8 cellular contexts compared by ENCODE assay signal in genomic region chr17:31517524-31517923, GRCh38.
A peak's percentile ranks its signal among the peaks of the same experiment; 100 is the strongest.
DNase-seq lines count a peak whose midpoint lies in the region; ATAC-seq, FAIRE-seq and TF ChIP-seq lines count a peak whose summit lies in the region.

No MANE protein-coding gene starts in this region.

- no peaks in the 10 kb centered on the region for H3K9me1 ChIP-seq in K562 (ENCODE audit: control insufficient read depth, insufficient read depth, low read length)

- no peak overlapping the region for H3K18ac ChIP-seq in mesendoderm (ENCODE audit: low read length)

- TF ChIP-seq RAD21 in K562 (CRISPR knock-in tag; conservative IDR thresholded peaks at IDR 0.05 in 1 of 2, IDR thresholded peaks at IDR 0.05 in 1 of 2) = peak; percentile 70 to 88

- no TSS peak for BruUV-seq in K562 (replicated peaks; lab: Mats Ljungman, UMichigan)

- H3K36me3 ChIP-seq in K562 (ENCODE audit: control insufficient read depth, insufficient read depth, low read length) (no peaks in the 10 kb centered on the region), mesendoderm (ENCODE audit: control insufficient read depth, insufficient read depth, low read length) (no peaks in the 10 kb centered on the region)

- DNase-seq in NCI-H146 (lab: John Stamatoyannopoulos, UW) (peak; percentile 20), NCI-H146 treated with DMSO at 0.1 percent for 48 hours (lab: John Stamatoyannopoulos, UW; ENCODE audit: unreplicated experiment) (no peak), HT-29 (ENCODE audit: low spot score) (peak; percentile 64), K562 (ENCODE audit: extremely low read depth in 1 of 4, low spot score in 3 of 4) (peak in 3 of 4 experiments; percentile 49 to 63 (median 58)), mesendoderm (peak; percentile 75), ecto neural progenitor cell (ENCODE audit: low spot score) (no peak)

- H3K27ac ChIP-seq in K562 (ENCODE audit: extremely low read depth, low read depth, low read length) = no peak overlapping the region
- H3K27ac ChIP-seq in mesendoderm (ENCODE audit: low read depth, low read length) = no peak overlapping the region

- no peak for TF ChIP-seq POLR2A in K562 (conservative IDR thresholded peaks at IDR 0.05)

- H2BK15ac ChIP-seq in mesendoderm (replicated peaks; ENCODE audit: low read depth) = no peak overlapping the region

- no peaks in the 10 kb centered on the region; the same call in 1 of the 2 replicates for H4K20me1 ChIP-seq in K562 (replicated peaks; ENCODE audit: control insufficient read depth, insufficient read depth, low read length)

- intact Hi-C loops in K562 (cut with micrococcal nuclease) = loop anchor here (1.0 to 5.0 kb wide), 3 partner anchors 80 to 500 kb away; no protein-coding TSS in a partner anchor

- no peak overlapping the region for H3K4me3 ChIP-seq in K562
- H3K4me3 ChIP-seq in mesendoderm (ENCODE audit: low read length) = no peak overlapping the region

- CTCF ChIA-PET in K562 (lab: Yijun Ruan, JAX; ENCODE audit: low intra/inter-chr PET ratio) = interaction anchor here (0.7 to 3.5 kb wide), 4 partner anchors 80 to 324 kb away, joined by 3 to 29 read pairs (median 3); no protein-coding TSS in a partner anchor

- POLR2A ChIA-PET in K562 (lab: Yijun Ruan, JAX) = interaction anchor here (0.6 to 1.4 kb wide), 5 partner anchors 8 to 49 kb away, joined by 3 to 6 read pairs (median 3); no protein-coding TSS in a partner anchor

- H3K27me3 ChIP-seq in K562 (ENCODE audit: control insufficient read depth in 2 of 2, insufficient read depth in 2 of 2, low read length in 2 of 2) (no peaks in the 10 kb centered on the region), mesendoderm (ENCODE audit: insufficient read depth, low read length, poor library complexity) (no peaks in the 10 kb centered on the region)

- in situ Hi-C loops in K562 (cut with MboI) = no loop called here

- no peak for TF ChIP-seq EP300 in K562 (IDR thresholded peaks at IDR 0.05; ENCODE audit: low read length)

- H3K79me1 ChIP-seq in mesendoderm (ENCODE audit: low read length) = no peaks in the 10 kb centered on the region

- H3K4me2 ChIP-seq in K562 (ENCODE audit: insufficient read depth, low read length) (no peak overlapping the region), mesendoderm (ENCODE audit: low read length) (no peak overlapping the region)

- H3K56ac ChIP-seq in mesendoderm (ENCODE audit: low read length) = no peak overlapping the region

- H2BK5ac ChIP-seq in mesendoderm (ENCODE audit: low read length) = no peak overlapping the region

- H3K9me3 ChIP-seq in K562 (replicated peaks; ENCODE audit: control insufficient read depth, insufficient read depth, low read depth, low read length) = no peaks in the 10 kb centered on the region

- H2AK5ac ChIP-seq in mesendoderm (ENCODE audit: low read length) = no peak overlapping the region

- TF ChIP-seq CTCF in K562 (IDR thresholded peaks at IDR 0.05 in 2 of 3, conservative IDR thresholded peaks at IDR 0.05 in 1 of 3; ENCODE audit: insufficient read depth in 2 of 3, low read depth in 1 of 3, low read length in 3 of 3) = peak; percentile 63 to 73 (median 66)

- ATAC-seq in K562 (peak; percentile 68), GM21619 (IDR thresholded peaks at IDR 0.05; ENCODE audit: unreplicated experiment) (no peak), GM19035 (IDR thresholded peaks at IDR 0.05; ENCODE audit: unreplicated experiment) (no peak)

- H2BK120ac ChIP-seq in mesendoderm (ENCODE audit: low read depth, low read length) = no peak overlapping the region

- H3K9ac ChIP-seq in K562 (ENCODE audit: insufficient read depth in 1 of 2, low read depth in 2 of 2, low read length in 2 of 2) (no peak overlapping the region), mesendoderm (ENCODE audit: low read length) (no peak overlapping the region)

- H4K8ac ChIP-seq in mesendoderm (ENCODE audit: low read depth, low read length) = no peak overlapping the region

- H3K23ac ChIP-seq in mesendoderm (ENCODE audit: low read length) = no peak overlapping the region

- H3K79me2 ChIP-seq in K562 (ENCODE audit: control insufficient read depth, insufficient read depth, low read length) (no peaks in the 10 kb centered on the region), mesendoderm (ENCODE audit: control insufficient read depth, insufficient read depth, low read length) (no peaks in the 10 kb centered on the region)

- no peak overlapping the region for H3K4ac ChIP-seq in mesendoderm (ENCODE audit: low read depth, low read length)

- WGBS in K562 (ENCODE audit: insufficient coverage, low coverage, missing lambda C conversion rate) = 19% methylated on average over 11 of the region's 11 CpGs
- WGBS in mesendoderm (ENCODE audit: extremely low coverage, insufficient coverage, low lambda C conversion rate) = no CpG with 5 or more reads among the region's 11 CpGs

- H3K4me1 ChIP-seq in K562 (replicated peaks in 1 of 2; ENCODE audit: control insufficient read depth in 2 of 2, insufficient read depth in 2 of 2, low read length in 2 of 2) = peaks cover 3 to 14% of the 10 kb centered on the region in 2 experiments; a peak in 2 of 5 replicates
- no peaks in the 10 kb centered on the region for H3K4me1 ChIP-seq in mesendoderm (ENCODE audit: control insufficient read depth, low read depth, low read length)

- H4K5ac ChIP-seq in mesendoderm (ENCODE audit: low read length) = no peak overlapping the region

- H2AFZ ChIP-seq in K562 (ENCODE audit: low read depth, low read length) = no peak overlapping the region

- no peak for FAIRE-seq in K562 (lab: Jason Lieb, UNC)

TF ChIP-seq in K562, 482 proteins besides CTCF, POLR2A, EP300 and RAD21 (continues in another document):
- TF ChIP-seq PCBP2 (IDR thresholded peaks at IDR 0.05; ENCODE audit: low read depth, low read length, poor library complexity, severe bottlenecking) (no peak), CHD1 (IDR thresholded peaks at IDR 0.05; ENCODE audit: low read length) (no peak), DEAF1 (CRISPR knock-in tag; IDR thresholded peaks at IDR 0.05) (peak; percentile 63), EHMT2 (IDR thresholded peaks at IDR 0.05) (no peak), ZNF696 (CRISPR knock-in tag; conservative IDR thresholded peaks at IDR 0.05) (no peak), CHD4 (IDR thresholded peaks at IDR 0.05; ENCODE audit: insufficient read depth, insufficient replicate concordance, low read depth, low read length, poor library complexity, severe bottlenecking) (no peak), PBX2 (CRISPR knock-in tag; IDR thresholded peaks at IDR 0.05; ENCODE audit: low read depth) (no peak), PBX2 (tag; conservative IDR thresholded peaks at IDR 0.05; ENCODE audit: low read depth) (no peak), ZNF354B (CRISPR knock-in tag; IDR thresholded peaks at IDR 0.05) (no peak), POLR2H (tag; IDR thresholded peaks at IDR 0.05; ENCODE audit: low read depth) (no peak), SMC3 (conservative IDR thresholded peaks at IDR 0.05; ENCODE audit: insufficient read depth, low read depth, low read length) (peak; percentile 70), POU5F1 (IDR thresholded peaks at IDR 0.05; ENCODE audit: borderline replicate concordance, low read depth, low read length, partially characterized antibody) (no peak), ZNF778 (CRISPR knock-in tag; IDR thresholded peaks at IDR 0.05) (no peak), MED1 (CRISPR knock-in tag; IDR thresholded peaks at IDR 0.05; ENCODE audit: borderline replicate concordance) (no peak), POLR2B (IDR thresholded peaks at IDR 0.05; ENCODE audit: low read depth, partially characterized antibody) (no peak), CTBP1 (IDR thresholded peaks at IDR 0.05; ENCODE audit: borderline replicate concordance) (peak; percentile 35; the same call in 1 of the 2 replicates), PKNOX1 (IDR thresholded peaks at IDR 0.05) (no peak), CAMTA2 (CRISPR knock-in tag; conservative IDR thresholded peaks at IDR 0.05) (no peak), TRIM28 (IDR thresholded peaks at IDR 0.05) (no peak)

Comparison
In these comparisons a context has a peak if more than half of its experiments do, and no peak if none do; other contexts are left out.
1. DNase-seq: peak in NCI-H146 (single experiment), HT-29 (single experiment), K562 (3 of 4) and mesendoderm (single experiment); none in NCI-H146 treated with DMSO at 0.1 percent for 48 hours (single experiment) and ecto neural progenitor cell (single experiment).